In genomic region chr12:6767301-6767591, GRCh38 we compare ENCODE assay signal across 9 cellular contexts. TPM values are rescaled to one million over a fixed set of nuclear protein-coding genes. Genes with fewer than 3 reads are reported as not detected.
DNase-seq lines count a peak whose midpoint lies in the region; ATAC-seq, FAIRE-seq and TF ChIP-seq lines count a peak whose summit lies in the region.
"Had no signal": no experiment of that assay in that cellular context is flagged by ENCODE, and none has a peak within 500 bp of the region (broad histone marks: within the 10 kb centered on the region; RNA-seq: fewer than 3 reads in every experiment).

No MANE protein-coding gene starts in this region.

- no TSS peak for BruUV-seq in endothelial cell of umbilical vein (replicated peaks; lab: Mats Ljungman, UMichigan)

- peak overlapping the region; percentile 91 for H3K4me3 ChIP-seq in OCI-LY3 (ENCODE audit: low read length)
- peak overlapping the region; percentile 70 to 91 (median 89) for H3K4me3 ChIP-seq in endothelial cell of umbilical vein (replicated peaks in 1 of 3; ENCODE audit: insufficient read depth in 1 of 3, low read depth in 1 of 3, low read length in 3 of 3)
- H3K4me3 ChIP-seq in ovary: peak overlapping the region; percentile 68

- TF ChIP-seq POLR2A in endothelial cell of umbilical vein (IDR thresholded peaks at IDR 0.05; ENCODE audit: low read depth, low read length) (no peak), ovary (IDR thresholded peaks at IDR 0.05) (no peak)

- H4K20me1 ChIP-seq in OCI-LY3 (ENCODE audit: insufficient read depth, low read length): no peaks in the 10 kb centered on the region
- no peaks in the 10 kb centered on the region for H4K20me1 ChIP-seq in endothelial cell of umbilical vein (replicated peaks; ENCODE audit: control insufficient read depth, extremely low read depth, insufficient read depth, low read length)

- no peak overlapping the region for H3K27ac ChIP-seq in OCI-LY3 (ENCODE audit: low read length)
- H3K27ac ChIP-seq in endothelial cell of umbilical vein (ENCODE audit: insufficient read depth, low read depth, low read length): peak overlapping the region; percentile 36
- H3K27ac ChIP-seq in ovary: peak overlapping the region; percentile 91 to 100

- POLR2A ChIA-PET in endothelial cell of umbilical vein (lab: Charles Lee): interaction anchor here (0.6 to 2.5 kb wide), 6 partner anchors 11 to 78 kb away, joined by 4 to 43 read pairs (median 12); partner anchors contain the start of genes COPS7A, GPR162, MLF2 and ZNF384

- no peak for TF ChIP-seq CTCF in D721Med (IDR thresholded peaks at IDR 0.05; ENCODE audit: insufficient read depth, missing control alignments)
- TF ChIP-seq CTCF in OCI-LY3 (IDR thresholded peaks at IDR 0.05; ENCODE audit: low read depth, low read length): no peak
- TF ChIP-seq CTCF in endothelial cell of umbilical vein (IDR thresholded peaks at IDR 0.05; ENCODE audit: extremely low read depth in 1 of 2, insufficient read depth in 1 of 2, low read depth in 1 of 2, low read length in 2 of 2): no peak
- no peak for TF ChIP-seq CTCF in ovary (IDR thresholded peaks at IDR 0.05)

- H3K36me3 ChIP-seq in OCI-LY3 (replicated peaks; ENCODE audit: low read depth, low read length) (no peaks in the 10 kb centered on the region), endothelial cell of umbilical vein (ENCODE audit: control insufficient read depth in 2 of 2, extremely low read depth in 1 of 2, insufficient read depth in 2 of 2, low read length in 2 of 2) (peaks cover 0 to 23% of the 10 kb centered on the region in 2 experiments), ovary (no peaks in the 10 kb centered on the region)

- H3K4me1 ChIP-seq in OCI-LY3 (ENCODE audit: low read length): peaks cover 44% of the 10 kb centered on the region
- H3K4me1 ChIP-seq in endothelial cell of umbilical vein (ENCODE audit: control insufficient read depth, extremely low read depth, insufficient read depth, low read length): peaks cover 38% of the 10 kb centered on the region
- peaks cover 26% of the 10 kb centered on the region for H3K4me1 ChIP-seq in ovary (ENCODE audit: insufficient read depth)

- H3K4me2 ChIP-seq in OCI-LY3 (ENCODE audit: low read length) (peak overlapping the region; percentile 94), endothelial cell of umbilical vein (ENCODE audit: insufficient read depth, low read length) (peak overlapping the region; percentile 68)

- peak; percentile 1 for DNase-seq in D721Med (ENCODE audit: insufficient read length, low spot score)
- no peak for DNase-seq in endothelial cell of umbilical vein (ENCODE audit: low read depth, low spot score)
- peak in 1 of 5 donors; percentile 40 for DNase-seq in ovary
- DNase-seq in MV-4-11 (lab: John Stamatoyannopoulos, UW): no peak
- no peak for DNase-seq in middle frontal gyrus (ENCODE audit: extremely low spot score, low spot score)
- DNase-seq in NCI-H1930 (lab: John Stamatoyannopoulos, UW): no peak

- H2AFZ ChIP-seq in OCI-LY3 (ENCODE audit: low read depth, low read length) (0 out of 2 replicates have a peak overlapping the region, but pooled peaks have one; percentile 67), endothelial cell of umbilical vein (ENCODE audit: low read depth, low read length) (no peak overlapping the region)

- peaks cover 66% of the 10 kb centered on the region for H3K27me3 ChIP-seq in OCI-LY3 (ENCODE audit: low read depth, low read length)
- no peaks in the 10 kb centered on the region for H3K27me3 ChIP-seq in endothelial cell of umbilical vein (ENCODE audit: control insufficient read depth in 2 of 2, insufficient read depth in 2 of 2, low read length in 2 of 2)
- no peaks in the 10 kb centered on the region for H3K27me3 ChIP-seq in ovary

- H3K9me3 ChIP-seq in OCI-LY3 (ENCODE audit: insufficient read depth, low read length): no peaks in the 10 kb centered on the region
- no peaks in the 10 kb centered on the region for H3K9me3 ChIP-seq in endothelial cell of umbilical vein (replicated peaks; ENCODE audit: control insufficient read depth, insufficient read depth, low read length)
- H3K9me3 ChIP-seq in ovary: no peaks in the 10 kb centered on the region

- 0 to 1% (median 1%) methylated on average over 17 of the region's 17 CpGs for WGBS in ovary, 3 donors

- dilution Hi-C loops in endothelial cell of umbilical vein (cut with MboI; ENCODE audit: extremely low pct_ligation_motif_present, low sequenced_read_pairs): no loop called here

- FAIRE-seq in D721Med (lab: Jason Lieb, UNC) (no peak), endothelial cell of umbilical vein (lab: Jason Lieb, UNC) (no peak)
- FAIRE-seq: islet of Langerhans had no signal

- TF ChIP-seq EP300 in ovary (IDR thresholded peaks at IDR 0.05): no peak

- no peak for ATAC-seq in esophagus mucosa

- CTCF ChIA-PET in endothelial cell of umbilical vein (lab: Charles Lee): interaction anchor here (1.0 to 8.4 kb wide), 16 partner anchors 9 to 162 kb away, joined by 3 to 234 read pairs (median 6); partner anchors contain the start of genes GPR162, MLF2 and USP5

- H3K79me2 ChIP-seq in OCI-LY3 (ENCODE audit: low read length) (no peaks in the 10 kb centered on the region), endothelial cell of umbilical vein (ENCODE audit: control insufficient read depth, insufficient read depth, low read length) (peaks cover 32% of the 10 kb centered on the region)

- H3K9ac ChIP-seq in OCI-LY3 (ENCODE audit: low read length) (peak overlapping the region; percentile 60), endothelial cell of umbilical vein (replicated peaks; ENCODE audit: extremely low read depth, insufficient read depth, low read length) (peak overlapping the region; percentile 66)

- intact Hi-C loops in endothelial cell of umbilical vein (cut with micrococcal nuclease) (loop anchor here (1.0 to 2.0 kb wide), 2 partner anchors 12 to 160 kb away; partner anchors contain the start of gene CHD4), ovary (cut with DNase I) (loop anchor here in 2 of 4 donors (2.0 kb wide), 1 partner anchor 14 kb away; the partner anchor contains the start of gene MLF2 (in 2 of the 2))

- no peaks in the 10 kb centered on the region for H3K9me1 ChIP-seq in endothelial cell of umbilical vein (replicated peaks; ENCODE audit: control insufficient read depth, extremely low read depth, insufficient read depth, low read length)

RNA-seq across cellular contexts. Expression of gene PTMS, which starts 1.1 kb away (rescaled TPM):
- total RNA-seq in endothelial cell of umbilical vein (518 and 555 TPM in 2 replicates), ovary (1,000 to 10,000 TPM in 1 of 7 donors, 100 to 1,000 TPM in 6; 100 to 1,013 (median 576) TPM), esophagus mucosa (234 TPM)
- polyA plus RNA-seq in endothelial cell of umbilical vein (661 and 787 TPM in 2 replicates), ovary (100 to 1,000 TPM; 550 to 594 TPM)
- 356 and 357 TPM in 2 replicates for polyA plus RNA-seq in endothelial cell of umbilical vein (2011; cell fraction: cytosol; rRNA removed)
- 146 and 181 TPM in 2 replicates for polyA plus RNA-seq in endothelial cell of umbilical vein (2011; cell fraction: nucleus; rRNA removed)
- polyA plus RNA-seq in endothelial cell of umbilical vein (2012): 327 and 655 TPM in 2 replicates
- 264 and 340 TPM in 2 replicates for polyA minus RNA-seq in endothelial cell of umbilical vein
- polyA minus RNA-seq in endothelial cell of umbilical vein (2011; cell fraction: cytosol; rRNA and poly(A)+ RNA removed): 73.9 TPM
- 40.4 and 51.6 TPM in 2 replicates for polyA minus RNA-seq in endothelial cell of umbilical vein (2011; cell fraction: nucleus; rRNA and poly(A)+ RNA removed)

RNA-seq across cellular contexts. Expression of gene LAG3, which starts 5.1 kb away (rescaled TPM):
- total RNA-seq in endothelial cell of umbilical vein: 3.8 and 4.1 TPM in 2 replicates
- 1.3 and 1.8 TPM in 2 replicates for polyA plus RNA-seq in endothelial cell of umbilical vein
- polyA plus RNA-seq in endothelial cell of umbilical vein (2011; cell fraction: cytosol; rRNA removed): 0.17 and 0.58 TPM in 2 replicates
- polyA plus RNA-seq in endothelial cell of umbilical vein (2011; cell fraction: nucleus; rRNA removed): 8.8 and 10.8 TPM in 2 replicates
- polyA plus RNA-seq in endothelial cell of umbilical vein (2012): 1.2 and 1.7 TPM in 2 replicates
- 0.58 and 1.8 TPM in 2 replicates for polyA minus RNA-seq in endothelial cell of umbilical vein
- not detected for polyA minus RNA-seq in endothelial cell of umbilical vein (2011; cell fraction: cytosol; rRNA and poly(A)+ RNA removed)
- 1.5 and 2.8 TPM in 2 replicates for polyA minus RNA-seq in endothelial cell of umbilical vein (2011; cell fraction: nucleus; rRNA and poly(A)+ RNA removed)
- total RNA-seq in ovary: 10 to 100 TPM in 6 of 7 donors, 1 to 10 TPM in 1; 8.5 to 21.8 (median 16.0) TPM
- polyA plus RNA-seq in ovary: 10 to 100 TPM in 1 of 2 donors, 1 to 10 TPM in 1; 4.7 to 13.7 TPM
- not detected for total RNA-seq in esophagus mucosa

RNA-seq across cellular contexts. Expression of gene MLF2, which starts 14.3 kb away (rescaled TPM):
- total RNA-seq in endothelial cell of umbilical vein (136 and 147 TPM in 2 replicates), ovary (100 to 1,000 TPM in 6 of 7 donors, 10 to 100 TPM in 1; 64.1 to 162 (median 141) TPM), esophagus mucosa (122 TPM)
- polyA plus RNA-seq in endothelial cell of umbilical vein (306 and 319 TPM in 2 replicates), ovary (100 to 1,000 TPM; 130 to 138 TPM)
- polyA plus RNA-seq in endothelial cell of umbilical vein (2011; cell fraction: cytosol; rRNA removed): 189 and 228 TPM in 2 replicates
- 119 and 136 TPM in 2 replicates for polyA plus RNA-seq in endothelial cell of umbilical vein (2011; cell fraction: nucleus; rRNA removed)
- polyA plus RNA-seq in endothelial cell of umbilical vein (2012): 160 and 203 TPM in 2 replicates
- polyA minus RNA-seq in endothelial cell of umbilical vein: 221 and 250 TPM in 2 replicates
- 55.0 TPM for polyA minus RNA-seq in endothelial cell of umbilical vein (2011; cell fraction: cytosol; rRNA and poly(A)+ RNA removed)
- polyA minus RNA-seq in endothelial cell of umbilical vein (2011; cell fraction: nucleus; rRNA and poly(A)+ RNA removed): 43.1 and 46.8 TPM in 2 replicates

RNA-seq across cellular contexts. Expression of gene CD4, which starts 22.1 kb away (rescaled TPM):
- total RNA-seq in endothelial cell of umbilical vein (not detected in 2 replicates), ovary (10 to 100 TPM in 4 of 7 donors, 1 to 10 TPM in 3; 2.1 to 12.5 (median 10.3) TPM), esophagus mucosa (2.2 TPM)
- polyA plus RNA-seq in endothelial cell of umbilical vein (not detected in 2 replicates), ovary (10 to 100 TPM in 1 of 2 donors, 1 to 10 TPM in 1; 7.3 to 40.2 TPM)
- polyA plus RNA-seq in endothelial cell of umbilical vein (2011; cell fraction: cytosol; rRNA removed): not detected in 2 replicates
- polyA plus RNA-seq in endothelial cell of umbilical vein (2011; cell fraction: nucleus; rRNA removed): not detected in 2 replicates
- 0.05 TPM in 1 of 2 replicates, not detected in the other for polyA plus RNA-seq in endothelial cell of umbilical vein (2012)
- not detected in 2 replicates for polyA minus RNA-seq in endothelial cell of umbilical vein
- polyA minus RNA-seq in endothelial cell of umbilical vein (2011; cell fraction: cytosol; rRNA and poly(A)+ RNA removed): not detected
- not detected in 2 replicates for polyA minus RNA-seq in endothelial cell of umbilical vein (2011; cell fraction: nucleus; rRNA and poly(A)+ RNA removed)

RNA-seq across cellular contexts. Expression of gene COPS7A, which starts 43.4 kb away (rescaled TPM):
- total RNA-seq in endothelial cell of umbilical vein (36.5 and 41.1 TPM in 2 replicates), ovary (10 to 100 TPM; 36.4 to 61.4 (median 48.4) TPM), esophagus mucosa (54.3 TPM)
- polyA plus RNA-seq in endothelial cell of umbilical vein (104 and 112 TPM in 2 replicates), ovary (10 to 100 TPM; 45.7 to 74.8 TPM)
- polyA plus RNA-seq in endothelial cell of umbilical vein (2011; cell fraction: cytosol; rRNA removed): 85.3 and 85.9 TPM in 2 replicates
- 81.1 and 86.9 TPM in 2 replicates for polyA plus RNA-seq in endothelial cell of umbilical vein (2011; cell fraction: nucleus; rRNA removed)
- polyA plus RNA-seq in endothelial cell of umbilical vein (2012): 42.2 and 52.7 TPM in 2 replicates
- 34.1 and 41.1 TPM in 2 replicates for polyA minus RNA-seq in endothelial cell of umbilical vein
- polyA minus RNA-seq in endothelial cell of umbilical vein (2011; cell fraction: cytosol; rRNA and poly(A)+ RNA removed): 16.7 TPM
- polyA minus RNA-seq in endothelial cell of umbilical vein (2011; cell fraction: nucleus; rRNA and poly(A)+ RNA removed): 11.3 TPM in 2 replicates
